In the genomic region with DNA sequence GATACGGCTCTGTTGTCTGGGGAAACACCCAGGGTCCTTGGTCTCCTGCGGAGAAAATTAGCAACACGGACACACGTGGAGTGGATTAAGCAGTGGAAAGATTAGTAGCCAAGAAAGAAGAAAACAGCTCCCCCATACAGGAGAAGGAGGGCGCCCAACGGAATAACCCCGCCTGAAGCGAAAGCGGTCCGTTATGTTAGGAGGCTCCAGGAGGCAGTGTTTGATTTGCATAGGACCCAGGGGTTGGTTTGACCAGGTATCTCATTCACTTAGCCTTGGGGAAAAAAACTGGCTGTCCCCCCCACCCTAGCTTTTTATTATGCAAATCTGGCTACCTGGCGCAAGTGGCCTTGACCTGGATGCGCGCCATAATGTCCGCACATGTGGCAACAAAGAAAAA, we compare ENCODE assay signal across 17 cellular contexts.
DNase-seq lines count a peak whose midpoint lies in the region; ATAC-seq, FAIRE-seq and TF ChIP-seq lines count a peak whose summit lies in the region.
"Had no signal": no experiment of that assay in that cellular context is flagged by ENCODE, and none has a peak within 500 bp of the region (broad histone marks: within the 10 kb centered on the region; RNA-seq: fewer than 3 reads in every experiment).

No MANE protein-coding gene starts in this region.

- no peak for TF ChIP-seq POLR2A in K562 (conservative IDR thresholded peaks at IDR 0.05)

- H3K9me3 ChIP-seq in H9 (ENCODE audit: control insufficient read depth, low read depth, low read length) (no peaks in the 10 kb centered on the region), K562 (replicated peaks; ENCODE audit: control insufficient read depth, insufficient read depth, low read depth, low read length) (peaks cover 4% of the 10 kb centered on the region)
- H3K9me3 ChIP-seq: A549, Caco-2, HAP-1 had no signal

- H4K5ac ChIP-seq in H9 (ENCODE audit: insufficient read length, low read depth, low read length): no peak overlapping the region

- H3K9ac ChIP-seq in H9 (ENCODE audit: extremely low read depth, insufficient read length, low read length) (no peak overlapping the region), K562 (ENCODE audit: insufficient read depth in 1 of 2, low read depth in 2 of 2, low read length in 2 of 2) (no peak overlapping the region)

- H3K4me3 Mint-ChIP-seq in H9: no peak overlapping the region
- H3K4me3 Mint-ChIP-seq: CD4-positive, alpha-beta T cell had no signal

- H4K91ac ChIP-seq in H9 (ENCODE audit: insufficient read length, low read depth, low read length): no peak overlapping the region

- H2AFZ ChIP-seq in H9 (ENCODE audit: low read length): no peak overlapping the region
- H2AFZ ChIP-seq in K562 (ENCODE audit: low read depth, low read length): no peak overlapping the region

- H3K36me3 Mint-ChIP-seq in H9 (ENCODE audit: insufficient read depth in 1 of 3, low read depth in 3 of 3): no peaks in the 10 kb centered on the region; a peak in 1 of 7 replicates

- no peak overlapping the region for H3K4ac ChIP-seq in H9 (ENCODE audit: low read depth, low read length)

- intact Hi-C loops in Right ventricle myocardium inferior (cut with DNase I): no loop called here
- intact Hi-C loops in left ventricle myocardium superior (cut with micrococcal nuclease): no loop called here
- intact Hi-C loops in K562 (cut with micrococcal nuclease): no loop called here

- CTCF ChIA-PET in K562 (lab: Yijun Ruan, JAX; ENCODE audit: low intra/inter-chr PET ratio): no interaction called here

- no peaks in the 10 kb centered on the region for H3K27me3 Mint-ChIP-seq in H9 (ENCODE audit: low read depth)
- H3K27me3 Mint-ChIP-seq: CD4-positive, alpha-beta T cell had no signal

- H3K18ac ChIP-seq in H9 (ENCODE audit: insufficient read length, low read depth, low read length): no peak overlapping the region

- H3K36me3 ChIP-seq in K562 (ENCODE audit: control insufficient read depth, insufficient read depth, low read length): no peaks in the 10 kb centered on the region
- H3K36me3 ChIP-seq: HAP-1 had no signal

- H2BK5ac ChIP-seq in H9 (ENCODE audit: insufficient read length, low read length): no peak overlapping the region

- no peak overlapping the region for H3K4me3 ChIP-seq in K562
- H3K4me3 ChIP-seq: A549, GM12878, HAP-1 had no signal

- no CpG with 5 or more reads among the region's 14 CpGs for WGBS in H9 (ENCODE audit: extremely low coverage, insufficient read length, low lambda C conversion rate)
- WGBS in K562 (ENCODE audit: insufficient coverage, low coverage, missing lambda C conversion rate): under 1% methylated on average over 14 of the region's 14 CpGs

- ATAC-seq in Right ventricle myocardium inferior: no peak
- no peak for ATAC-seq in left ventricle myocardium superior
- peak; percentile 87 for ATAC-seq in K562
- ATAC-seq: A549, GM12878 had no signal

- no peak overlapping the region for H2BK12ac ChIP-seq in H9 (ENCODE audit: insufficient read length, low read depth, low read length)

- H3K27ac Mint-ChIP-seq in H9: no peak overlapping the region
- H3K27ac Mint-ChIP-seq: CD4-positive, alpha-beta T cell had no signal

- H2AK5ac ChIP-seq in H9 (ENCODE audit: insufficient read length, low read length): no peak overlapping the region

- H3K27me3 ChIP-seq in H9 (ENCODE audit: insufficient read depth, low read length): no peaks in the 10 kb centered on the region
- H3K27me3 ChIP-seq in K562 (ENCODE audit: control insufficient read depth in 2 of 2, insufficient read depth in 2 of 2, low read length in 2 of 2): no peaks in the 10 kb centered on the region

- H3K23ac ChIP-seq in H9 (ENCODE audit: insufficient read length, low read depth, low read length): no peak overlapping the region

- H3K9me3 Mint-ChIP-seq in H9: peaks cover 0 to 7% of the 10 kb centered on the region in 2 experiments; a peak in 1 of 5 replicates

- peak; percentile 30 to 61; a peak in 3 of 4 replicates for TF ChIP-seq RAD21 in K562 (CRISPR knock-in tag; conservative IDR thresholded peaks at IDR 0.05 in 1 of 2, IDR thresholded peaks at IDR 0.05 in 1 of 2)

- no peak overlapping the region for H2BK20ac ChIP-seq in H9 (ENCODE audit: low read depth, low read length, poor library complexity, severe bottlenecking)

- TF ChIP-seq CTCF in H9 (conservative IDR thresholded peaks at IDR 0.05): peak; percentile 16; the same call in 1 of the 3 replicates
- peak in 2 of 3 experiments; percentile 29 to 42; a peak in 4 of 6 replicates for TF ChIP-seq CTCF in K562 (IDR thresholded peaks at IDR 0.05 in 2 of 3, conservative IDR thresholded peaks at IDR 0.05 in 1 of 3; ENCODE audit: insufficient read depth in 2 of 3, low read depth in 1 of 3, low read length in 3 of 3)

- POLR2A ChIA-PET in K562 (lab: Yijun Ruan, JAX): no interaction called here

- no peak overlapping the region for H3K27ac ChIP-seq in H9 (ENCODE audit: insufficient read length, low read depth, low read length)
- H3K27ac ChIP-seq in K562 (ENCODE audit: extremely low read depth, low read depth, low read length): no peak overlapping the region
- H3K27ac ChIP-seq: 22Rv1, A549, C4-2B had no signal

- no peak overlapping the region for H2BK15ac ChIP-seq in H9 (ENCODE audit: low read depth, low read length)

- DNase-seq in Right ventricle myocardium inferior (ENCODE audit: missing footprints) (peak; percentile 45), left ventricle myocardium superior (no peak), H9 (peak; percentile 47), K562 (ENCODE audit: extremely low read depth in 1 of 4, low spot score in 3 of 4) (peak in 3 of 4 experiments; percentile 9 to 68 (median 18)), DMS53 treated with DMSO at 0.1 percent for 48 hours (lab: John Stamatoyannopoulos, UW; ENCODE audit: unreplicated experiment) (no peak), RCC 7860 (ENCODE audit: low spot score) (no peak)
- DNase-seq in activated CD4-positive, alpha-beta T cell treated with anti-CD3 and anti-CD28 coated beads for 48 hours: no peak
- DNase-seq: AML-193; Caco-2; CD4-positive, alpha-beta T cell; DMS79 had no signal

- in situ Hi-C loops in K562 (cut with MboI): no loop called here

- H3K79me1 ChIP-seq in H9 (ENCODE audit: insufficient read depth, low read depth, low read length, poor library complexity, severe bottlenecking): no peaks in the 10 kb centered on the region

- no peak overlapping the region for H3K56ac ChIP-seq in H9 (ENCODE audit: insufficient read length, low read depth, low read length)

- H3K79me2 ChIP-seq in H9 (ENCODE audit: insufficient read depth, low read length) (no peaks in the 10 kb centered on the region), K562 (ENCODE audit: control insufficient read depth, insufficient read depth, low read length) (no peaks in the 10 kb centered on the region)

- H2BK120ac ChIP-seq in H9 (ENCODE audit: low read depth, low read length, poor library complexity, severe bottlenecking): no peak overlapping the region

- no peaks in the 10 kb centered on the region for H3K23me2 ChIP-seq in H9 (ENCODE audit: insufficient read length, low read depth, low read length, poor library complexity, severe bottlenecking)

- no peaks in the 10 kb centered on the region for H4K20me1 ChIP-seq in H9 (ENCODE audit: control insufficient read depth, insufficient read depth, insufficient read length)
- no peaks in the 10 kb centered on the region for H4K20me1 ChIP-seq in K562 (replicated peaks; ENCODE audit: control insufficient read depth, insufficient read depth, low read length)

- FAIRE-seq in K562 (lab: Jason Lieb, UNC): no peak
- FAIRE-seq in RCC 7860 (lab: Jason Lieb, UNC): no peak
- FAIRE-seq: A549, D721Med, GM12878 had no signal

- no peak overlapping the region for H4K8ac ChIP-seq in H9 (replicated peaks; ENCODE audit: insufficient read length, low read depth, low read length)

- no peak overlapping the region for H3K4me2 ChIP-seq in H9 (ENCODE audit: insufficient read depth, insufficient read length, low read length)
- no peak overlapping the region for H3K4me2 ChIP-seq in K562 (ENCODE audit: insufficient read depth, low read length)
- H3K4me2 ChIP-seq: A549 had no signal

- no peak overlapping the region for H3T11ph ChIP-seq in H9 (ENCODE audit: low read length)

- H3K14ac ChIP-seq in H9 (ENCODE audit: insufficient read depth, low read length): no peak overlapping the region

- H3K9me1 ChIP-seq in K562 (ENCODE audit: control insufficient read depth, insufficient read depth, low read length): no peaks in the 10 kb centered on the region

- H3K4me1 Mint-ChIP-seq in H9: peaks cover 4 to 9% of the 10 kb centered on the region in 2 experiments

- TF ChIP-seq EP300 in K562 (IDR thresholded peaks at IDR 0.05; ENCODE audit: low read length): no peak

- H3K4me1 ChIP-seq in H9 (ENCODE audit: insufficient read depth, low read length) (no peaks in the 10 kb centered on the region), K562 (replicated peaks in 1 of 2; ENCODE audit: control insufficient read depth in 2 of 2, insufficient read depth in 2 of 2, low read length in 2 of 2) (no peaks in the 10 kb centered on the region)
- H3K4me1 ChIP-seq: A549, Caco-2, HAP-1 had no signal

- BruUV-seq in K562 (replicated peaks; lab: Mats Ljungman, UMichigan): no TSS peak

TF ChIP-seq in K562, 482 proteins besides CTCF, POLR2A, EP300 and RAD21 (continues in another document):
- TF ChIP-seq SNIP1 (IDR thresholded peaks at IDR 0.05; ENCODE audit: low read depth): no peak
- TF ChIP-seq, protein P1, sequence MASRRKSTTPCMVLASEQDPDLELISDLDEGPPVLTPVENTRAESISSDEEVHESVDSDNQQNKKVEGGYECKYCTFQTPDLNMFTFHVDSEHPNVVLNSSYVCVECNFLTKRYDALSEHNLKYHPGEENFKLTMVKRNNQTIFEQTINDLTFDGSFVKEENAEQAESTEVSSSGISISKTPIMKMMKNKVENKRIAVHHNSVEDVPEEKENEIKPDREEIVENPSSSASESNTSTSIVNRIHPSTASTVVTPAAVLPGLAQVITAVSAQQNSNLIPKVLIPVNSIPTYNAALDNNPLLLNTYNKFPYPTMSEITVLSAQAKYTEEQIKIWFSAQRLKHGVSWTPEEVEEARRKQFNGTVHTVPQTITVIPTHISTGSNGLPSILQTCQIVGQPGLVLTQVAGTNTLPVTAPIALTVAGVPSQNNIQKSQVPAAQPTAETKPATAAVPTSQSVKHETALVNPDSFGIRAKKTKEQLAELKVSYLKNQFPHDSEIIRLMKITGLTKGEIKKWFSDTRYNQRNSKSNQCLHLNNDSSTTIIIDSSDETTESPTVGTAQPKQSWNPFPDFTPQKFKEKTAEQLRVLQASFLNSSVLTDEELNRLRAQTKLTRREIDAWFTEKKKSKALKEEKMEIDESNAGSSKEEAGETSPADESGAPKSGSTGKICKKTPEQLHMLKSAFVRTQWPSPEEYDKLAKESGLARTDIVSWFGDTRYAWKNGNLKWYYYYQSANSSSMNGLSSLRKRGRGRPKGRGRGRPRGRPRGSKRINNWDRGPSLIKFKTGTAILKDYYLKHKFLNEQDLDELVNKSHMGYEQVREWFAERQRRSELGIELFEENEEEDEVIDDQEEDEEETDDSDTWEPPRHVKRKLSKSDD (conservative IDR thresholded peaks at IDR 0.05; ENCODE audit: low read length): no peak
- no peak for TF ChIP-seq GTF2F1 (IDR thresholded peaks at IDR 0.05; ENCODE audit: low read depth, low read length)
- no peak for TF ChIP-seq RBM39 (optimal IDR thresholded peaks at IDR 0.05; ENCODE audit: low read depth, low read length)
- no peak for TF ChIP-seq FOXK2 (conservative IDR thresholded peaks at IDR 0.05 in 1 of 2, IDR thresholded peaks at IDR 0.05 in 1 of 2; ENCODE audit: low read depth in 2 of 2)

Comparison
In these comparisons a context has a peak if more than half of its experiments do, and no peak if none do; other contexts are left out.
1. DNase-seq: peak in Right ventricle myocardium inferior (single experiment), H9 (single experiment) and K562 (3 of 4); none in left ventricle myocardium superior (single experiment), DMS53 treated with DMSO at 0.1 percent for 48 hours (single experiment), activated CD4-positive, alpha-beta T cell treated with anti-CD3 and anti-CD28 coated beads for 48 hours (single experiment) and RCC 7860 (single experiment).